Comparison of ENCODE assay signal across 9 cellular contexts in genomic region chr11:86070435-86071056, GRCh38. TPM values are rescaled to one million over a fixed set of nuclear protein-coding genes. Genes with fewer than 3 reads are reported as not detected.
DNase-seq lines count a peak whose midpoint lies in the region; ATAC-seq and TF ChIP-seq lines count a peak whose summit lies in the region.
"Had no signal": no experiment of that assay in that cellular context is flagged by ENCODE, and none has a peak within 500 bp of the region (broad histone marks: within the 10 kb centered on the region; RNA-seq: fewer than 3 reads in every experiment).

No MANE protein-coding gene starts in this region.

- no peaks in the 10 kb centered on the region for H3K36me3 ChIP-seq in ES-I3 (ENCODE audit: insufficient read depth, low read length)
- no peaks in the 10 kb centered on the region for H3K36me3 ChIP-seq in SK-N-MC (ENCODE audit: insufficient read depth, low read length)
- H3K36me3 ChIP-seq in gastroesophageal sphincter = no peaks in the 10 kb centered on the region
- no peaks in the 10 kb centered on the region for H3K36me3 ChIP-seq in skeletal muscle satellite cell (ENCODE audit: insufficient read depth, low read length)

- no peak for DNase-seq in SK-N-MC (ENCODE audit: low read depth, low spot score)
- DNase-seq in posterior vena cava (ENCODE audit: low spot score) = no peak
- DNase-seq in DMS79 (lab: John Stamatoyannopoulos, UW) = no peak
- no peak for DNase-seq in NCI-H446 treated with DMSO at 0.1 percent for 48 hours (lab: John Stamatoyannopoulos, UW)
- DNase-seq in COR-L47 (lab: John Stamatoyannopoulos, UW) = no peak
- DNase-seq: glutamatergic neuron had no signal

- H3K27me3 ChIP-seq in gastroesophageal sphincter = no peaks in the 10 kb centered on the region
- H3K27me3 ChIP-seq in skeletal muscle satellite cell (ENCODE audit: control insufficient read depth, insufficient read depth, low read length) = no peaks in the 10 kb centered on the region

- H3K9ac ChIP-seq in ES-I3 (ENCODE audit: low read depth, low read length) (0 out of 2 replicates have a peak overlapping the region, but pooled peaks have one; percentile 95), SK-N-MC (ENCODE audit: insufficient read length) (no peak overlapping the region), skeletal muscle satellite cell (ENCODE audit: low read depth, low read length) (peak overlapping the region; percentile 96)

- H3K9me3 ChIP-seq in ES-I3 (ENCODE audit: control insufficient read depth, insufficient read depth, low read length) = no peaks in the 10 kb centered on the region
- no peaks in the 10 kb centered on the region for H3K9me3 ChIP-seq in SK-N-MC (ENCODE audit: low read depth, low read length)
- no peaks in the 10 kb centered on the region for H3K9me3 ChIP-seq in gastroesophageal sphincter
- no peaks in the 10 kb centered on the region for H3K9me3 ChIP-seq in skeletal muscle satellite cell (replicated peaks; ENCODE audit: low read length)

- H3K4me3 ChIP-seq in SK-N-MC = no peak overlapping the region
- no peak overlapping the region for H3K4me3 ChIP-seq in gastroesophageal sphincter
- no peak overlapping the region for H3K4me3 ChIP-seq in skeletal muscle satellite cell (ENCODE audit: low read length)

- ATAC-seq in gastroesophageal sphincter = no peak

- no peak for TF ChIP-seq CTCF in gastroesophageal sphincter (IDR thresholded peaks at IDR 0.05)

- 43 to 88% methylated on average over 1 to 2 of the region's 2 CpGs for WGBS in gastroesophageal sphincter (ENCODE audit: low coverage in 1 of 2), 2 donors

- H3K4me1 ChIP-seq in ES-I3 (ENCODE audit: insufficient read depth, low read length) = peaks cover 12% of the 10 kb centered on the region
- peaks cover 6 to 22% (median 10%) of the 10 kb centered on the region in 3 donors for H3K4me1 ChIP-seq in gastroesophageal sphincter
- peaks cover 17% of the 10 kb centered on the region for H3K4me1 ChIP-seq in skeletal muscle satellite cell (ENCODE audit: control insufficient read depth, insufficient read depth, low read length)

- H3K4me2 ChIP-seq in skeletal muscle satellite cell (ENCODE audit: low read length) = no peak overlapping the region

- H3K27ac ChIP-seq in SK-N-MC (peak overlapping the region; percentile 95; the same call in 1 of the 2 replicates), gastroesophageal sphincter (peak overlapping the region; percentile 96 to 99 (median 98))

- no peak for TF ChIP-seq POLR2A in gastroesophageal sphincter (IDR thresholded peaks at IDR 0.05)

- TF ChIP-seq EP300 in gastroesophageal sphincter (IDR thresholded peaks at IDR 0.05) = no peak

- intact Hi-C loops in posterior vena cava (cut with DNase I) = no loop called here

RNA-seq across cellular contexts. Expression of gene PICALM, which starts 1.7 kb away (rescaled TPM):
- 100 to 1,000 TPM; 237 to 286 (median 263) TPM for total RNA-seq in gastroesophageal sphincter
- total RNA-seq in skeletal muscle satellite cell (2012; rRNA removed) = 166 and 219 TPM in 2 replicates
- 100 to 1,000 TPM; 237 to 371 TPM for total RNA-seq in posterior vena cava
